Comparison of ENCODE assay signal across 16 cellular contexts in genomic region chr5:96329886-96330531, GRCh38.
DNase-seq lines count a peak whose midpoint lies in the region; ATAC-seq and TF ChIP-seq lines count a peak whose summit lies in the region.
"Had no signal": no experiment of that assay in that cellular context is flagged by ENCODE, and none has a peak within 500 bp of the region (broad histone marks: within the 10 kb centered on the region; RNA-seq: fewer than 3 reads in every experiment).

No MANE protein-coding gene starts in this region.

- H3K4me3 Mint-ChIP-seq in T-helper 17 cell (no peak overlapping the region), nephron progenitor cell (no peak overlapping the region)
- H3K4me3 Mint-ChIP-seq in activated T-helper 2 cell treated with anti-CD3 and anti-CD28 coated beads, Interferon-gamma antibody, Interleukin-2, Interleukin-4, amounts not matched to agents 10 μg/mL and 5 μg/mL and 100 μg/mL, durations not matched to agents 14 hours and 24 hours and 36 hours (ENCODE audit: low read depth): no peak overlapping the region
- H3K4me3 Mint-ChIP-seq: B cell had no signal

- no peaks in the 10 kb centered on the region for H3K9me3 ChIP-seq in T-helper 17 cell (ENCODE audit: control insufficient read depth, low read length, poor library complexity, severe bottlenecking)
- H3K9me3 ChIP-seq: gastroesophageal sphincter, sigmoid colon had no signal

- peaks cover 13% of the 10 kb centered on the region for H3K9me3 Mint-ChIP-seq in nephron progenitor cell
- H3K9me3 Mint-ChIP-seq in activated T-helper 2 cell treated with anti-CD3 and anti-CD28 coated beads, Interferon-gamma antibody, Interleukin-2, Interleukin-4, amounts not matched to agents 10 μg/mL and 5 μg/mL and 100 μg/mL, durations not matched to agents 14 hours and 24 hours and 36 hours: peaks cover 3% of the 10 kb centered on the region

- TF ChIP-seq CTCF in C4-2B (conservative IDR thresholded peaks at IDR 0.05) (no peak), nephron progenitor cell (IDR thresholded peaks at IDR 0.05) (no peak)

- DNase-seq in T-helper 17 cell (no peak), nephron progenitor cell (no peak), left lobe of liver (ENCODE audit: low spot score) (no peak)
- DNase-seq in activated T-helper 2 cell treated with anti-CD3 and anti-CD28 coated beads, Interferon-gamma antibody, Interleukin-2, Interleukin-4, amounts not matched to agents 10 μg/mL and 5 μg/mL and 100 μg/mL, durations not matched to agents 14 hours and 24 hours and 36 hours (ENCODE audit: low spot score): no peak
- DNase-seq: activated CD8-positive, alpha-beta memory T cell treated with anti-CD3 and anti-CD28 coated beads for 24 hours; activated effector memory CD4-positive, alpha-beta T cell treated with Interleukin-2 at 50 U/mL for 16 hours; NCI-H1105; sigmoid colon; stimulated activated CD4-positive, alpha-beta T cell treated with anti-CD3 and anti-CD28 coated beads, Interleukin-1b, Interleukin-23, amount 100 ng/mL, for 48 hours; substantia nigra had no signal

- H3K27ac Mint-ChIP-seq in T-helper 17 cell (peak overlapping the region; percentile 16), nephron progenitor cell (peak overlapping the region; percentile 57)
- H3K27ac Mint-ChIP-seq in activated T-helper 2 cell treated with anti-CD3 and anti-CD28 coated beads, Interferon-gamma antibody, Interleukin-2, Interleukin-4, amounts not matched to agents 10 μg/mL and 5 μg/mL and 100 μg/mL, durations not matched to agents 14 hours and 24 hours and 36 hours: no peak overlapping the region
- H3K27ac Mint-ChIP-seq: B cell had no signal

- peaks cover 43% of the 10 kb centered on the region for H3K27me3 Mint-ChIP-seq in T-helper 17 cell
- H3K27me3 Mint-ChIP-seq in nephron progenitor cell (ENCODE audit: low read depth, poor library complexity): peaks cover 5% of the 10 kb centered on the region
- peaks cover 28% of the 10 kb centered on the region for H3K27me3 Mint-ChIP-seq in activated T-helper 2 cell treated with anti-CD3 and anti-CD28 coated beads, Interferon-gamma antibody, Interleukin-2, Interleukin-4, amounts not matched to agents 10 μg/mL and 5 μg/mL and 100 μg/mL, durations not matched to agents 14 hours and 24 hours and 36 hours (ENCODE audit: low read depth)

- H3K36me3 Mint-ChIP-seq in T-helper 17 cell (ENCODE audit: low read depth): no peaks in the 10 kb centered on the region
- peaks cover 13% of the 10 kb centered on the region for H3K36me3 Mint-ChIP-seq in nephron progenitor cell (ENCODE audit: low read depth)
- no peaks in the 10 kb centered on the region for H3K36me3 Mint-ChIP-seq in activated T-helper 2 cell treated with anti-CD3 and anti-CD28 coated beads, Interferon-gamma antibody, Interleukin-2, Interleukin-4, amounts not matched to agents 10 μg/mL and 5 μg/mL and 100 μg/mL, durations not matched to agents 14 hours and 24 hours and 36 hours (ENCODE audit: low read depth)

- H3K4me1 Mint-ChIP-seq in T-helper 17 cell (no peaks in the 10 kb centered on the region), nephron progenitor cell (peaks cover 64% of the 10 kb centered on the region)
- H3K4me1 Mint-ChIP-seq in activated T-helper 2 cell treated with anti-CD3 and anti-CD28 coated beads, Interferon-gamma antibody, Interleukin-2, Interleukin-4, amounts not matched to agents 10 μg/mL and 5 μg/mL and 100 μg/mL, durations not matched to agents 14 hours and 24 hours and 36 hours (ENCODE audit: low read depth): peaks cover 4% of the 10 kb centered on the region
- H3K4me1 Mint-ChIP-seq: B cell had no signal

- intact Hi-C loops in activated T-helper 2 cell treated with anti-CD3 and anti-CD28 coated beads, Interferon-gamma antibody, Interleukin-2, Interleukin-4, amounts not matched to agents 10 μg/mL and 5 μg/mL and 100 μg/mL, durations not matched to agents 14 hours and 24 hours and 36 hours (cut with micrococcal nuclease): loop anchor here (10.0 kb wide), 1 partner anchor 105 kb away; no protein-coding TSS in a partner anchor

- ATAC-seq in HG02610 (IDR thresholded peaks at IDR 0.05; ENCODE audit: unreplicated experiment) (peak; percentile 56), T-helper 17 cell (no peak), left lobe of liver (no peak), GM18519 (IDR thresholded peaks at IDR 0.05; ENCODE audit: low FRiP score, unreplicated experiment) (no peak)
- ATAC-seq: gastroesophageal sphincter had no signal

- peak overlapping the region; percentile 49; the same call in 1 of the 2 replicates for H3K27ac ChIP-seq in C4-2B
- H3K27ac ChIP-seq: coronary artery, gastroesophageal sphincter, sigmoid colon had no signal
